6 cellular contexts compared by ENCODE assay signal in genomic region chr12:6494351-6494743, GRCh38. TPM values are rescaled to one million over a fixed set of nuclear protein-coding genes. Genes with fewer than 3 reads are reported as not detected.
DNase-seq lines count a peak whose midpoint lies in the region; ATAC-seq and TF ChIP-seq lines count a peak whose summit lies in the region.

No MANE protein-coding gene starts in this region.

- no peak for TF ChIP-seq CTCF in activated CD8-positive, alpha-beta T cell treated with anti-CD3 and anti-CD28 coated beads for 36 hours (IDR thresholded peaks at IDR 0.05)

- H3K9me3 Mint-ChIP-seq in activated CD8-positive, alpha-beta T cell treated with anti-CD3 and anti-CD28 coated beads for 36 hours: no peaks in the 10 kb centered on the region

- H3K27me3 Mint-ChIP-seq in activated CD8-positive, alpha-beta T cell treated with anti-CD3 and anti-CD28 coated beads for 36 hours: no peaks in the 10 kb centered on the region

- CTCF ChIA-PET in activated CD8-positive, alpha-beta T cell treated with anti-CD3 and anti-CD28 coated beads for 36 hours (lab: Charles Lee): interaction anchor here (0.7 to 1.8 kb wide), 10 partner anchors 17 to 71 kb away, joined by 3 to 10 read pairs (median 4); no protein-coding TSS in a partner anchor

- ATAC-seq in HG03135 (IDR thresholded peaks at IDR 0.05; ENCODE audit: unreplicated experiment) (peak; percentile 2), HG03159 (IDR thresholded peaks at IDR 0.05; ENCODE audit: unreplicated experiment) (no peak)
- ATAC-seq in activated CD8-positive, alpha-beta T cell treated with anti-CD3 and anti-CD28 coated beads for 36 hours: peak; percentile 5

- H3K36me3 Mint-ChIP-seq in activated CD8-positive, alpha-beta T cell treated with anti-CD3 and anti-CD28 coated beads for 36 hours (ENCODE audit: low read depth): peaks cover 54% of the 10 kb centered on the region

- H3K27ac Mint-ChIP-seq in activated CD8-positive, alpha-beta T cell treated with anti-CD3 and anti-CD28 coated beads for 36 hours: peak overlapping the region; percentile 99

- H3K4me1 Mint-ChIP-seq in activated CD8-positive, alpha-beta T cell treated with anti-CD3 and anti-CD28 coated beads for 36 hours (ENCODE audit: low read depth): peaks cover 31% of the 10 kb centered on the region

- H3K4me3 ChIP-seq in mononuclear cell (ENCODE audit: low read length): peak overlapping the region; percentile 88

- intact Hi-C loops in activated CD8-positive, alpha-beta T cell treated with anti-CD3 and anti-CD28 coated beads for 36 hours (cut with micrococcal nuclease): loop anchor here (5.0 kb wide), 1 partner anchor 38 kb away; the partner anchor contains the start of gene GAPDH

- peaks cover 35% of the 10 kb centered on the region for H3K4me1 ChIP-seq in mononuclear cell (ENCODE audit: insufficient read depth, low read length)

- peak overlapping the region; percentile 99 for H3K4me3 Mint-ChIP-seq in activated CD8-positive, alpha-beta T cell treated with anti-CD3 and anti-CD28 coated beads for 36 hours

- DNase-seq in activated CD8-positive, alpha-beta T cell treated with anti-CD3 and anti-CD28 coated beads for 36 hours: peak; percentile 36
- DNase-seq in NCI-H226 (no peak), GOT3 (lab: John Stamatoyannopoulos, UW) (no peak)

- POLR2A ChIA-PET in activated CD8-positive, alpha-beta T cell treated with anti-CD3 and anti-CD28 coated beads for 36 hours (lab: Charles Lee): interaction anchor here (0.7 to 4.1 kb wide), 10 partner anchors 10 to 51 kb away, joined by 3 to 21 read pairs (median 6); partner anchors contain the start of gene VAMP1

- no peaks in the 10 kb centered on the region for H3K27me3 ChIP-seq in mononuclear cell (ENCODE audit: insufficient read depth, low read length)

- H3K9me3 ChIP-seq in mononuclear cell (ENCODE audit: low read depth, low read length): no peaks in the 10 kb centered on the region

RNA-seq across cellular contexts. Expression of gene NCAPD2, which starts 0.4 kb away (rescaled TPM):
- 100 to 1,000 TPM; 195 to 196 TPM for total RNA-seq in activated CD8-positive, alpha-beta T cell treated with anti-CD3 and anti-CD28 coated beads for 36 hours
- 7.5 TPM for total RNA-seq in mononuclear cell

RNA-seq across cellular contexts. Expression of gene MRPL51, which starts 1.3 kb away (rescaled TPM):
- 100 to 1,000 TPM; 230 to 254 TPM for total RNA-seq in activated CD8-positive, alpha-beta T cell treated with anti-CD3 and anti-CD28 coated beads for 36 hours
- 14.7 TPM for total RNA-seq in mononuclear cell

RNA-seq across cellular contexts. Expression of gene VAMP1, which starts 23.9 kb away (rescaled TPM):
- 10 to 100 TPM; 50.0 to 51.2 TPM for total RNA-seq in activated CD8-positive, alpha-beta T cell treated with anti-CD3 and anti-CD28 coated beads for 36 hours
- total RNA-seq in mononuclear cell: 13.9 TPM

RNA-seq across cellular contexts. Expression of gene GAPDH, which starts 40.0 kb away (rescaled TPM):
- total RNA-seq in activated CD8-positive, alpha-beta T cell treated with anti-CD3 and anti-CD28 coated beads for 36 hours: 1,000 to 10,000 TPM; 9,109 to 9,234 TPM
- total RNA-seq in mononuclear cell: 2,093 TPM

RNA-seq across cellular contexts. Expression of gene TAPBPL, which starts 42.5 kb away (rescaled TPM):
- 10 to 100 TPM; 23.3 to 28.0 TPM for total RNA-seq in activated CD8-positive, alpha-beta T cell treated with anti-CD3 and anti-CD28 coated beads for 36 hours
- 28.7 TPM for total RNA-seq in mononuclear cell

Comparison
In these comparisons a context has a peak if more than half of its experiments do, and no peak if none do; other contexts are left out.
1. RNA of gene NCAPD2, which starts 0.4 kb away (total RNA-seq): 195 to 196 TPM in activated CD8-positive, alpha-beta T cell treated with anti-CD3 and anti-CD28 coated beads for 36 hours; 7.5 TPM in mononuclear cell (single experiment); every median in the first group is over 10 times any median in the second.
2. RNA of gene MRPL51, which starts 1.3 kb away (total RNA-seq): 230 to 254 TPM in activated CD8-positive, alpha-beta T cell treated with anti-CD3 and anti-CD28 coated beads for 36 hours; 14.7 TPM in mononuclear cell (single experiment); every median in the first group is over 10 times any median in the second.